Comparison of ENCODE assay signal across 8 cellular contexts in genomic region chr17:62423647-62424461, GRCh38. TPM values are rescaled to one million over a fixed set of nuclear protein-coding genes. Genes with fewer than 3 reads are reported as not detected.
DNase-seq lines count a peak whose midpoint lies in the region; ATAC-seq, FAIRE-seq and TF ChIP-seq lines count a peak whose summit lies in the region.
"Not testable (repeated sequence)": the region's sequence is repeated elsewhere in the genome, so short reads cannot be mapped to it uniquely, and the experiment has no call there.

METTL2A (plus strand) TSS chr17:62423897; CDS start chr17:62423903, 6 bp downstream.

- CTCF ChIA-PET in RWPE1 (lab: Yijun Ruan, JAX): interaction anchor here (0.6 to 0.7 kb wide), 5 partner anchors 10 to 1526 kb away, joined by 3 to 4 read pairs (median 3); no protein-coding TSS in a partner anchor

- H3K4me1 Mint-ChIP-seq in activated T-helper 17 cell treated with anti-CD3 and anti-CD28 coated beads, Interleukin-2, amount 50 U/mL, for 72 hours: peaks cover 14% of the 10 kb centered on the region
- H3K4me1 Mint-ChIP-seq in nephron progenitor cell: peaks cover 25% of the 10 kb centered on the region
- H3K4me1 Mint-ChIP-seq in stimulated activated naive CD8-positive, alpha-beta T cell treated with anti-CD3 and anti-CD28 coated beads, Interleukin-15, Interleukin-2, amounts not matched to agents 100 ng/mL and 50 ng/mL, for 24 hours (ENCODE audit: low read depth): peaks cover 34% of the 10 kb centered on the region

- TF ChIP-seq CTCF in RWPE1 (conservative IDR thresholded peaks at IDR 0.05; ENCODE audit: low read depth): peak; percentile 50
- peak; percentile 40 for TF ChIP-seq CTCF in fibroblast of the aortic adventitia (IDR thresholded peaks at IDR 0.05; ENCODE audit: insufficient read depth, low read length)
- not testable (repeated sequence) for TF ChIP-seq CTCF in nephron progenitor cell (IDR thresholded peaks at IDR 0.05)

- H3K27me3 ChIP-seq in H7 (ENCODE audit: control insufficient read depth, insufficient read depth, low read length): not testable (repeated sequence)

- H3K36me3 ChIP-seq in H7 (replicated peaks; ENCODE audit: control insufficient read depth, insufficient read depth, low read length): not testable (repeated sequence)

- H3K4me3 ChIP-seq in H7 (ENCODE audit: insufficient read depth, low read depth, low read length) (peak within 1 kb of the TSS; percentile 78), fibroblast of the aortic adventitia (ENCODE audit: low read depth, low read length) (peak within 1 kb of the TSS; percentile 81)

- H3K27me3 Mint-ChIP-seq in activated T-helper 17 cell treated with anti-CD3 and anti-CD28 coated beads, Interleukin-2, amount 50 U/mL, for 72 hours; nephron progenitor cell (ENCODE audit: low read depth, poor library complexity); stimulated activated naive CD8-positive, alpha-beta T cell treated with anti-CD3 and anti-CD28 coated beads, Interleukin-15, Interleukin-2, amounts not matched to agents 100 ng/mL and 50 ng/mL, for 24 hours: not testable (repeated sequence)

- peak within 1 kb of the TSS; percentile 92 for H3K27ac Mint-ChIP-seq in activated T-helper 17 cell treated with anti-CD3 and anti-CD28 coated beads, Interleukin-2, amount 50 U/mL, for 72 hours
- H3K27ac Mint-ChIP-seq in nephron progenitor cell: peak within 1 kb of the TSS; percentile 95
- peak within 1 kb of the TSS; percentile 94 for H3K27ac Mint-ChIP-seq in stimulated activated naive CD8-positive, alpha-beta T cell treated with anti-CD3 and anti-CD28 coated beads, Interleukin-15, Interleukin-2, amounts not matched to agents 100 ng/mL and 50 ng/mL, for 24 hours

- peak within 1 kb of the TSS; percentile 99 for H3K4me3 Mint-ChIP-seq in activated T-helper 17 cell treated with anti-CD3 and anti-CD28 coated beads, Interleukin-2, amount 50 U/mL, for 72 hours
- peak within 1 kb of the TSS; percentile 97 for H3K4me3 Mint-ChIP-seq in nephron progenitor cell
- H3K4me3 Mint-ChIP-seq in stimulated activated naive CD8-positive, alpha-beta T cell treated with anti-CD3 and anti-CD28 coated beads, Interleukin-15, Interleukin-2, amounts not matched to agents 100 ng/mL and 50 ng/mL, for 24 hours: peak within 1 kb of the TSS; percentile 89

- H3K36me3 Mint-ChIP-seq in activated T-helper 17 cell treated with anti-CD3 and anti-CD28 coated beads, Interleukin-2, amount 50 U/mL, for 72 hours (ENCODE audit: low read depth): peaks cover 33% of the 10 kb centered on the region
- peaks cover 19% of the 10 kb centered on the region for H3K36me3 Mint-ChIP-seq in nephron progenitor cell (ENCODE audit: low read depth)
- peaks cover 19% of the 10 kb centered on the region for H3K36me3 Mint-ChIP-seq in stimulated activated naive CD8-positive, alpha-beta T cell treated with anti-CD3 and anti-CD28 coated beads, Interleukin-15, Interleukin-2, amounts not matched to agents 100 ng/mL and 50 ng/mL, for 24 hours (ENCODE audit: low read depth)

- DNase-seq in H7 (peak; percentile 82), LoVo (ENCODE audit: low spot score) (peak; percentile 89), RWPE1 (ENCODE audit: low spot score) (peak; percentile 79), fibroblast of the aortic adventitia (ENCODE audit: low read depth) (peak; percentile 74), nephron progenitor cell (peak; percentile 81)

- ATAC-seq in activated T-helper 17 cell treated with anti-CD3 and anti-CD28 coated beads, Interleukin-2, amount 50 U/mL, for 72 hours (replicated peaks): peak; percentile 98

- not testable (repeated sequence) for H3K9me3 Mint-ChIP-seq in activated T-helper 17 cell treated with anti-CD3 and anti-CD28 coated beads, Interleukin-2, amount 50 U/mL, for 72 hours; nephron progenitor cell; stimulated activated naive CD8-positive, alpha-beta T cell treated with anti-CD3 and anti-CD28 coated beads, Interleukin-15, Interleukin-2, amounts not matched to agents 100 ng/mL and 50 ng/mL, for 24 hours

- peak; percentile 60 for FAIRE-seq in G401.6 (lab: Jason Lieb, UNC)

- peak within 1 kb of the TSS; percentile 78 for H3K27ac ChIP-seq in RWPE1

- POLR2A ChIA-PET in RWPE1 (lab: Yijun Ruan, JAX; ENCODE audit: low non-redundant PET): not testable (repeated sequence)

RNA-seq across cellular contexts. Expression of gene METTL2A, which starts in this region (rescaled TPM):
- 28.8 and 34.4 TPM in 2 replicates for total RNA-seq in H7 (2014; rRNA removed; shearing (Covaris generic))
- 10 to 100 TPM; 21.2 to 30.3 TPM for total RNA-seq in activated T-helper 17 cell treated with anti-CD3 and anti-CD28 coated beads, Interleukin-2, amount 50 U/mL, for 72 hours
- 7.2 and 29.6 TPM in 2 replicates for total RNA-seq in fibroblast of the aortic adventitia (ENCODE audit: low replicate concordance)

Comparison
In these comparisons a context has a peak if more than half of its experiments do, and no peak if none do; other contexts are left out.
1. Peak in every context shown above with its lines: DNase-seq, ATAC-seq, H3K4me3 ChIP-seq and H3K27ac ChIP-seq.